25 cellular contexts compared by ENCODE assay signal in the genomic region with DNA sequence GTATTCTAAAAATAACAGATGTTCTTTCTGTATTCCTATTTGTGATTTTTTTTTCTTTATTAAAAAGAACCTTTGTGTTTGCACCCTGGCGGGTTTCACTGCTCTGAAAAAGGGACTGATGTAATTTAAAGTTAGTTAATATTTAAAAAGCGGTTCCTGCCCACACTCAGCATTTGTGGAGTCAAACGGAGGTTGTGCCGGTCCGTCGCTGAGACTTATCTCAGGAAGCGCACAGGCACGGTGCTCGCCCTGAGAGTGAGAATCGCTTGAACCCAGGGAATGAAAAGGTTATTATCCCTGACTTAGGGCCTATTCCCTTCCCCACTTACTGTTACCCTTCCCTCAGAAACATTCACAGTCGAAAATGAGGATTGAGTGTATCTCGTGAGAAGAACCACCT.
"Had no signal": no experiment of that assay in that cellular context is flagged by ENCODE, and none has a peak within 500 bp of the region (broad histone marks: within the 10 kb centered on the region; RNA-seq: fewer than 3 reads in every experiment).

No MANE protein-coding gene starts in this region.

- DNase-seq: activated CD4-positive, alpha-beta T cell treated with anti-CD3 and anti-CD28 coated beads for 48 hours; activated CD4-positive, alpha-beta T cell treated with anti-CD3 and anti-CD28 coated beads, Interleukin-2, amount 50 U/mL, for 4 hours; activated CD4-positive, CD25-positive, alpha-beta regulatory T cell treated with anti-CD3 and anti-CD28 coated beads, Interleukin-2, amount 50 U/mL, for 72 hours; activated CD8-positive, alpha-beta memory T cell treated with anti-CD3 and anti-CD28 coated beads, Interleukin-2, amount 50 U/mL, for 48 hours; activated CD8-positive, alpha-beta T cell treated with anti-CD3 and anti-CD28 coated beads, Interleukin-2, amount 10 ng/mL, durations not matched to agents 7 days and 5 days; activated naive CD4-positive, alpha-beta T cell treated with anti-CD3 and anti-CD28 coated beads, Interleukin-2, amount 50 U/mL, for 16 hours; activated naive CD8-positive, alpha-beta T cell treated with anti-CD3 and anti-CD28 coated beads, Interleukin-2, amount 50 U/mL, for 24 hours; activated T-cell treated with anti-CD3 and anti-CD28 coated beads, Interleukin-2, amount 50 U/mL, for 1 hour; amniotic stem cell; KG1; NCI-H1092 treated with DMSO at 0.1 percent for 48 hours; NCI-H1417 treated with DMSO at 0.1 percent for 48 hours; NCI-H1694 treated with DMSO at 0.1 percent for 48 hours; NCI-H2029 treated with DMSO at 0.1 percent for 48 hours; NCI-H345; NCI-H510A treated with DMSO at 0.1 percent for 48 hours; NCI-H69; NK-92 treated with Interleukin-12 subunit alpha and Interleukin-12 subunit beta, amount 100 ng/mL, for 24 hours; SHP77; T-helper 17 cell; T-helper 9 cell had no signal

- H3K4me3 Mint-ChIP-seq: activated CD8-positive, alpha-beta T cell treated with anti-CD3 and anti-CD28 coated beads, Interleukin-2, amount 10 ng/mL, durations not matched to agents 7 days and 5 days; activated naive CD8-positive, alpha-beta T cell treated with anti-CD3 and anti-CD28 coated beads, Interleukin-2, amount 50 U/mL, for 24 hours; brain; central memory CD8-positive, alpha-beta T cell; T-helper 17 cell; WTC11 had no signal

- H3K27me3 Mint-ChIP-seq: activated naive CD8-positive, alpha-beta T cell treated with anti-CD3 and anti-CD28 coated beads, Interleukin-2, amount 50 U/mL, for 24 hours; central memory CD8-positive, alpha-beta T cell; T-helper 17 cell had no signal

- H3K36me3 Mint-ChIP-seq: brain, WTC11 had no signal

- ATAC-seq: activated CD8-positive, alpha-beta T cell treated with anti-CD3 and anti-CD28 coated beads, Interleukin-2, amount 10 ng/mL, durations not matched to agents 7 days and 5 days; activated naive CD8-positive, alpha-beta T cell treated with anti-CD3 and anti-CD28 coated beads, Interleukin-2, amount 50 U/mL, for 24 hours; SK-N-SH treated with all-trans-retinoic acid at 6 μM for 48 hours; T-helper 17 cell; WTC11 had no signal

- H3K9me3 Mint-ChIP-seq: activated naive CD8-positive, alpha-beta T cell treated with anti-CD3 and anti-CD28 coated beads, Interleukin-2, amount 50 U/mL, for 24 hours; brain; central memory CD8-positive, alpha-beta T cell; WTC11 had no signal

- H3K27ac Mint-ChIP-seq: activated CD8-positive, alpha-beta T cell treated with anti-CD3 and anti-CD28 coated beads, Interleukin-2, amount 10 ng/mL, durations not matched to agents 7 days and 5 days; activated naive CD8-positive, alpha-beta T cell treated with anti-CD3 and anti-CD28 coated beads, Interleukin-2, amount 50 U/mL, for 24 hours; T-helper 17 cell; WTC11 had no signal
